In genomic region chr7:22680482-22680901, GRCh38 we compare ENCODE assay signal across 22 cellular contexts. TPM values are rescaled to one million over a fixed set of nuclear protein-coding genes. Genes with fewer than 3 reads are reported as not detected.
"Had no signal": no experiment of that assay in that cellular context is flagged by ENCODE, and none has a peak within 500 bp of the region (broad histone marks: within the 10 kb centered on the region; RNA-seq: fewer than 3 reads in every experiment).

No MANE protein-coding gene starts in this region.

- H3K4me3 Mint-ChIP-seq: neural progenitor cell; stimulated activated naive CD8-positive, alpha-beta T cell treated with anti-CD3 and anti-CD28 coated beads, Interleukin-15, Interleukin-2, amounts not matched to agents 100 ng/mL and 50 ng/mL, for 24 hours had no signal

- H3K4me3 ChIP-seq: adrenal gland, esophagus squamous epithelium, heart right ventricle, left lung, neural progenitor cell, right atrium auricular region, suprapubic skin, transverse colon, uterus had no signal

- ATAC-seq: heart right ventricle, left lung had no signal

- H3K9ac ChIP-seq: neural progenitor cell, SK-N-SH had no signal

- H3K4me1 ChIP-seq: adrenal gland, neural progenitor cell, right atrium auricular region, suprapubic skin, uterus had no signal

- H3K9me3 ChIP-seq: adrenal gland, esophagus squamous epithelium, heart right ventricle, left lung, right atrium auricular region, SK-N-SH, suprapubic skin, transverse colon, uterus had no signal

- H3K4me2 ChIP-seq: neural progenitor cell, SK-N-SH had no signal

- H3K36me3 ChIP-seq: adrenal gland, esophagus squamous epithelium, heart right ventricle, left lung, neural progenitor cell, right atrium auricular region, suprapubic skin, transverse colon, uterus had no signal

- H3K27ac ChIP-seq: adrenal gland, esophagus squamous epithelium, heart right ventricle, left lung, neural progenitor cell, right atrium auricular region, suprapubic skin, transverse colon, uterus, VCaP had no signal

- H3K36me3 Mint-ChIP-seq: neural progenitor cell had no signal

- DNase-seq: activated CD4-positive, alpha-beta T cell treated with anti-CD3 and anti-CD28 coated beads for 1 hour; activated CD8-positive, alpha-beta memory T cell treated with anti-CD3 and anti-CD28 coated beads for 24 hours; activated naive CD4-positive, alpha-beta T cell treated with Interleukin-2 at 50 U/mL for 16 hours; adrenal gland; cerebellar nuclear complex; effector CD8-positive, alpha-beta T cell; esophagus squamous epithelium; heart right ventricle; left lung; midbrain; SK-N-SH; stimulated activated CD4-positive, alpha-beta T cell treated with anti-CD3 and anti-CD28 coated beads, Interleukin-12 subunit alpha, Interleukin-12 subunit beta, amount 100 ng/mL, for 4 hours; stimulated activated CD4-positive, alpha-beta T cell treated with anti-CD3 and anti-CD28 coated beads, Interleukin-1b, Interleukin-23, amount 100 ng/mL, for 48 hours; stimulated activated CD8-positive, alpha-beta memory T cell treated with anti-CD3 and anti-CD28 coated beads, Interleukin-4, amount 100 ng/mL, for 48 hours; transverse colon; uterus had no signal

- H3K9me2 ChIP-seq: SK-N-SH had no signal

- H3K27ac Mint-ChIP-seq: neural progenitor cell; progenitor cell of endocrine pancreas; stimulated activated naive CD8-positive, alpha-beta T cell treated with anti-CD3 and anti-CD28 coated beads, Interleukin-15, Interleukin-2, amounts not matched to agents 100 ng/mL and 50 ng/mL, for 24 hours had no signal

- H2AFZ ChIP-seq: neural progenitor cell had no signal

- H3K27me3 Mint-ChIP-seq: progenitor cell of endocrine pancreas had no signal

- H3K27me3 ChIP-seq: adrenal gland, left lung, neural progenitor cell, right atrium auricular region, transverse colon, uterus had no signal

- H3K4me1 Mint-ChIP-seq: neural progenitor cell had no signal

- H3K9me3 Mint-ChIP-seq: neural progenitor cell had no signal

RNA-seq across cellular contexts. Expression of gene IL6, which starts 46.5 kb away (rescaled TPM):
- total RNA-seq: progenitor cell of endocrine pancreas had no signal
